ENCODE assay signal across 1 cellular context in genomic region chr7:159026271-159027047, GRCh38.
TF ChIP-seq lines count a peak whose summit lies in the region.

No MANE protein-coding gene starts in this region.

TF ChIP-seq in WTC11, 78 proteins besides CTCF, POLR2A, EP300 and RAD21 (continued from another document):
- no peak for TF ChIP-seq E2F5 (CRISPR knock-in tag; IDR thresholded peaks at IDR 0.05)
- TF ChIP-seq ZNF425 (CRISPR knock-in tag; conservative IDR thresholded peaks at IDR 0.05), result no peak
- no peak for TF ChIP-seq STAT6 (CRISPR knock-in tag; conservative IDR thresholded peaks at IDR 0.05; ENCODE audit: low read depth)
